In genomic region chr7:4797858-4798705, GRCh38 we compare ENCODE assay signal across 8 cellular contexts. TPM values are rescaled to one million over a fixed set of nuclear protein-coding genes. Genes with fewer than 3 reads are reported as not detected.
DNase-seq lines count a peak whose midpoint lies in the region; ATAC-seq and TF ChIP-seq lines count a peak whose summit lies in the region.

No MANE protein-coding gene starts in this region.

- H3K27me3 Mint-ChIP-seq in mesothelial cell of epicardium (ENCODE audit: low read depth) = no peaks in the 10 kb centered on the region

- POLR2A ChIA-PET in AG04450 (lab: Yijun Ruan, JAX) = interaction anchor here (1.4 kb wide), 1 partner anchor 23 kb away, joined by 3 read pairs; the partner anchor contains the start of gene AP5Z1

- peak; percentile 78 for TF ChIP-seq CTCF in AG04450 (IDR thresholded peaks at IDR 0.05; ENCODE audit: low read depth, low read length)
- TF ChIP-seq CTCF in mesothelial cell of epicardium (IDR thresholded peaks at IDR 0.05; ENCODE audit: unreplicated experiment) = peak; percentile 85

- peak; percentile 75 for ATAC-seq in GM18511 (IDR thresholded peaks at IDR 0.05; ENCODE audit: unreplicated experiment)

- no peaks in the 10 kb centered on the region for H3K27me3 ChIP-seq in AG04450 (ENCODE audit: control insufficient read depth, insufficient read depth, low read length)

- in situ Hi-C loops in KBM-7 (cut with MboI; ENCODE audit: low pct_unique_long_range_greater_than_20kb, low sequenced_read_pairs) = no loop called here

- no peak overlapping the region for H3K4me3 Mint-ChIP-seq in mesothelial cell of epicardium

- no peak overlapping the region for H3K27ac ChIP-seq in AG04450 (ENCODE audit: low read depth, low read length)

- H3K9me3 Mint-ChIP-seq in mesothelial cell of epicardium = no peaks in the 10 kb centered on the region

- H3K27ac Mint-ChIP-seq in mesothelial cell of epicardium = no peak overlapping the region

- no peaks in the 10 kb centered on the region for H3K4me1 Mint-ChIP-seq in mesothelial cell of epicardium

- H3K9me3 ChIP-seq in AG04450 (ENCODE audit: control insufficient read depth, insufficient read depth, low read length) = no peaks in the 10 kb centered on the region; the same call in 1 of the 2 replicates

- H3K4me3 ChIP-seq in AG04450 (ENCODE audit: low read depth, low read length) = no peak overlapping the region

- H3K36me3 Mint-ChIP-seq in mesothelial cell of epicardium = peaks cover 9% of the 10 kb centered on the region

- CTCF ChIA-PET in AG04450 (lab: Charles Lee) = interaction anchor here (0.6 to 4.3 kb wide), 11 partner anchors 12 to 943 kb away, joined by 3 to 50 read pairs (median 3); partner anchors contain the start of gene RADIL

- DNase-seq in AG04450 (ENCODE audit: low read depth, low spot score) = no peak
- peak; percentile 85 for DNase-seq in KBM-7
- peak; percentile 77 for DNase-seq in activated CD4-positive, alpha-beta T cell treated with anti-CD3 and anti-CD28 coated beads for 48 hours
- peak; percentile 85 for DNase-seq in ecto neural progenitor cell (ENCODE audit: low spot score)
- DNase-seq in mesothelial cell of epicardium (ENCODE audit: low spot score in 2 of 2, unreplicated experiment in 2 of 2) = peak in 1 of 2 experiments; percentile 76
- DNase-seq in stimulated activated naive CD4-positive, alpha-beta T cell (lab: John Stamatoyannopoulos, UW) = peak; percentile 11 to 67 (median 46)
- no peak for DNase-seq in NCI-H2029 treated with DMSO at 0.1 percent for 48 hours (lab: John Stamatoyannopoulos, UW)

RNA-seq across cellular contexts. Expression of gene AP5Z1, which starts 22.7 kb away (rescaled TPM):
- 12.6 and 18.9 TPM in 2 replicates for polyA plus RNA-seq in AG04450 (2011; rRNA removed)
- polyA minus RNA-seq in AG04450 (2011; rRNA and poly(A)+ RNA removed) = 7.6 and 11.1 TPM in 2 replicates
- 35.6 to 40.9 TPM (median 36.2 TPM) in 3 replicates for total RNA-seq in mesothelial cell of epicardium

Comparison
In these comparisons a context has a peak if more than half of its experiments do, and no peak if none do; other contexts are left out.
1. DNase-seq: peak in KBM-7 (single experiment), activated CD4-positive, alpha-beta T cell treated with anti-CD3 and anti-CD28 coated beads for 48 hours (single experiment), ecto neural progenitor cell (single experiment) and stimulated activated naive CD4-positive, alpha-beta T cell (6 of 6); none in AG04450 (single experiment) and NCI-H2029 treated with DMSO at 0.1 percent for 48 hours (single experiment).